13 cellular contexts compared by ENCODE assay signal in the genomic region with DNA sequence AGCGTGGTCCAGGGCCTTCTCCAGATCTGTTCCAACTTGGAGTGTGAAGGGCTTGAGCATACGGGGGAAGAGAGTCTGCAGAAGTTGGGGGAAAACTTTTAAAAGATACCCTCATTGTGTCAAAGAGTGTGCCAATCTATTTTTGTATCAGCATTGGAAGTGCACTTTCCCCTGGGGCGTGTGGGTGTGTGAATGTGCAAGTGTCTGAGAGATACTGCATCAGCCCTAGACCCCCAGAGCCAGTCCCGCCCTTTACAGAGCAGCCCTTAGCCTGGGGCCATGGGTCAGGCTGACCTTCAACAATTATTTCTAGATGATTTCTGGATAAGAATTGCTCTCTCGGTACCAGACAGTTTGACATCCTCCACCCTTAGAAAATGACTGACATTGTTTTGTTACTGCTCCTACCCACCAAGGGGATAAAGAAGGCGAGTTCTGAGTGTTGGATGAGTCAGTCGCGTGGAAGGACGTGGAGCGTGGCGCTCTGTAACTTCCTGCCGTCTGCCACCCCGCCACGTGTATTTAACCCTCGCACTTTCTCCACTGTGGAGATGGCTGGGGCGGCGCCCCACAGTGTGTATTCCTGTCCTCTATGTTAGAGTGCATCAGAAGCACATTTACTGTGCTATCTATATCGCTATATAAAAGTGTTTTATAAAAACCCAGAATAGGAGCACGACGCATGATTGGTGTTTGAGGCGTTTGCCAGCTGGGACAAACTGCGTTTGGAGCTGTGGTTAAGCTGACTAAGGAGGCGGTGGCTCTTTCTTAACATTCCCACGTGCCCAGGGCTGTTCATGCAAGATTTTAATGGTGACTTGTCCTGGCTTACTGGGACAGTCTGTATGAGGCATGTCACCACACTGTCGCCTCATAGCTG.
A peak's percentile ranks its signal among the peaks of the same experiment; 100 is the strongest.
DNase-seq lines count a peak whose midpoint lies in the region; ATAC-seq and TF ChIP-seq lines count a peak whose summit lies in the region.
"Had no signal": no experiment of that assay in that cellular context is flagged by ENCODE, and none has a peak within 500 bp of the region (broad histone marks: within the 10 kb centered on the region; RNA-seq: fewer than 3 reads in every experiment).

No MANE protein-coding gene starts in this region.

- peaks cover 0 to 23% (median 16%) of the 10 kb centered on the region in 3 donors for H3K4me1 ChIP-seq in gastroesophageal sphincter

- no peaks in the 10 kb centered on the region for H3K27me3 Mint-ChIP-seq in naive thymus-derived CD8-positive, alpha-beta T cell

- H3K36me3 ChIP-seq in MG63 (peaks cover 4% of the 10 kb centered on the region; the same call in 1 of the 2 replicates), gastroesophageal sphincter (peaks cover 0 to 34% of the 10 kb centered on the region in 2 donors)
- H3K36me3 ChIP-seq: colonic mucosa had no signal

- H3K4me3 Mint-ChIP-seq in naive thymus-derived CD8-positive, alpha-beta T cell: peak overlapping the region in 4 of 10 donors; percentile 7 to 84 (median 18)

- ATAC-seq in naive thymus-derived CD8-positive, alpha-beta T cell: no peak
- ATAC-seq in GM18907 (IDR thresholded peaks at IDR 0.05; ENCODE audit: unreplicated experiment) (no peak), HG03565 (IDR thresholded peaks at IDR 0.05; ENCODE audit: unreplicated experiment) (no peak), gastroesophageal sphincter (no peak)

- DNase-seq in CD1c-positive myeloid dendritic cell (ENCODE audit: extremely low spot score): peak; percentile 60
- DNase-seq in MG63: peak; percentile 21
- DNase-seq in caudate nucleus (lab: John Stamatoyannopoulos, UW): peak in 34 of 61 donors; percentile 10 to 80 (median 36)
- DNase-seq in naive thymus-derived CD8-positive, alpha-beta T cell: no peak
- DNase-seq in HUDEP-2 (lab: John Stamatoyannopoulos, UW; ENCODE audit: unreplicated experiment in 76 of 76): no peak
- DNase-seq: colonic mucosa; NCI-H446; stimulated activated CD4-positive, alpha-beta T cell treated with anti-CD3 and anti-CD28 coated beads, Interleukin-4, amount 100 ng/mL, for 24 hours had no signal

- H3K27ac Mint-ChIP-seq in naive thymus-derived CD8-positive, alpha-beta T cell: peak overlapping the region in 6 of 10 donors; percentile 3 to 73 (median 42)

- H3K4me3 ChIP-seq in MG63: no peak overlapping the region
- H3K4me3 ChIP-seq in gastroesophageal sphincter: no peak overlapping the region
- H3K4me3 ChIP-seq: colonic mucosa, lung had no signal

- POLR2A ChIA-PET in naive thymus-derived CD8-positive, alpha-beta T cell (lab: Charles Lee): no interaction called here

- no peaks in the 10 kb centered on the region for H3K9me3 ChIP-seq in MG63
- no peaks in the 10 kb centered on the region for H3K9me3 ChIP-seq in gastroesophageal sphincter
- H3K9me3 ChIP-seq: colonic mucosa had no signal

- 86 to 92% methylated on average over 15 to 18 of the region's 25 CpGs for WGBS in gastroesophageal sphincter (ENCODE audit: low coverage in 1 of 2), 2 donors

- H3K27me3 ChIP-seq in MG63: no peaks in the 10 kb centered on the region
- no peaks in the 10 kb centered on the region for H3K27me3 ChIP-seq in gastroesophageal sphincter
- H3K27me3 ChIP-seq: colonic mucosa had no signal

- no peaks in the 10 kb centered on the region for H3K36me3 Mint-ChIP-seq in naive thymus-derived CD8-positive, alpha-beta T cell

- peaks cover 17 to 38% (median 34%) of the 10 kb centered on the region in 4 donors for H3K4me1 Mint-ChIP-seq in naive thymus-derived CD8-positive, alpha-beta T cell

- TF ChIP-seq POLR2A in gastroesophageal sphincter (IDR thresholded peaks at IDR 0.05): no peak

- H3K27ac ChIP-seq in caudate nucleus (ENCODE audit: low read depth, low read length) (peak overlapping the region; percentile 62), gastroesophageal sphincter (peak overlapping the region in 1 of 4 donors; percentile 29)
- H3K27ac ChIP-seq: colonic mucosa, HL-60 had no signal

- TF ChIP-seq CTCF in gastroesophageal sphincter (IDR thresholded peaks at IDR 0.05): no peak

- TF ChIP-seq EP300 in gastroesophageal sphincter (IDR thresholded peaks at IDR 0.05): no peak

- H3K9me3 Mint-ChIP-seq in naive thymus-derived CD8-positive, alpha-beta T cell: no peaks in the 10 kb centered on the region

Comparison
In these comparisons a context has a peak if more than half of its experiments do, and no peak if none do; other contexts are left out.
1. DNase-seq: peak in CD1c-positive myeloid dendritic cell (single experiment), MG63 (single experiment) and caudate nucleus (34 of 61); none in naive thymus-derived CD8-positive, alpha-beta T cell (0 of 10) and HUDEP-2 (0 of 76).